In genomic region chr17:21530311-21530710, GRCh38 we compare ENCODE assay signal across 28 cellular contexts.
DNase-seq lines count a peak whose midpoint lies in the region; ATAC-seq and TF ChIP-seq lines count a peak whose summit lies in the region.
"Had no signal": no experiment of that assay in that cellular context is flagged by ENCODE, and none has a peak within 500 bp of the region (broad histone marks: within the 10 kb centered on the region; RNA-seq: fewer than 3 reads in every experiment).

No MANE protein-coding gene starts in this region.

- H3K27ac ChIP-seq in Peyer's patch = no peak overlapping the region
- H3K27ac ChIP-seq: HL-60, KMS-11, PC-9, SJSA1 had no signal

- no peaks in the 10 kb centered on the region for H3K4me1 Mint-ChIP-seq in osteocyte (ENCODE audit: unreplicated experiment)
- H3K4me1 Mint-ChIP-seq: IgD-negative memory B cell had no signal

- TF ChIP-seq POLR2A in Peyer's patch (IDR thresholded peaks at IDR 0.05) = no peak

- no peak overlapping the region for H3K27ac Mint-ChIP-seq in osteocyte (ENCODE audit: unreplicated experiment)
- H3K27ac Mint-ChIP-seq: CD14-positive monocyte; CD8-positive, alpha-beta memory T cell; IgD-negative memory B cell had no signal

- no peaks in the 10 kb centered on the region for H3K27me3 Mint-ChIP-seq in osteocyte (ENCODE audit: unreplicated experiment)
- H3K27me3 Mint-ChIP-seq: IgD-negative memory B cell had no signal

- H3K9me3 ChIP-seq in Peyer's patch = no peaks in the 10 kb centered on the region
- H3K9me3 ChIP-seq: BE2C, SJSA1 had no signal

- no peak overlapping the region for H3K4me3 Mint-ChIP-seq in osteocyte (ENCODE audit: unreplicated experiment)
- H3K4me3 Mint-ChIP-seq: CD14-positive monocyte; CD8-positive, alpha-beta memory T cell had no signal

- no peaks in the 10 kb centered on the region for H3K27me3 ChIP-seq in Peyer's patch
- H3K27me3 ChIP-seq: BE2C, SJSA1 had no signal

- no peak overlapping the region for H3K4me3 ChIP-seq in Peyer's patch
- H3K4me3 ChIP-seq: PC-9, SJSA1 had no signal

- peak; percentile 42 for DNase-seq in activated CD8-positive, alpha-beta memory T cell treated with anti-CD3 and anti-CD28 coated beads for 24 hours
- DNase-seq in activated CD8-positive, alpha-beta memory T cell treated with anti-CD3 and anti-CD28 coated beads, Interleukin-2, amount 50 U/mL, for 48 hours = no peak
- DNase-seq in islet precursor cell = peak; percentile 36
- peak; percentile 40 for DNase-seq in osteocyte (ENCODE audit: extremely low spot score, unreplicated experiment)
- no peak for DNase-seq in Peyer's patch
- no peak for DNase-seq in NCI-H1436 treated with DMSO at 0.1 percent for 48 hours (lab: John Stamatoyannopoulos, UW)
- DNase-seq: 8988T; ACHN; BE2C; CD8-positive, alpha-beta memory T cell; DMS153; DND-41; MM.1S; NCI-H1694; NCI-H2029 treated with DMSO at 0.1 percent for 48 hours; NCI-H446 treated with DMSO at 0.1 percent for 48 hours; NCI-H526; NCI-H82; NK-92 treated with Interleukin-12 subunit alpha and Interleukin-12 subunit beta, amount 100 ng/mL, for 24 hours; PC-9; Right ventricle myocardium superior; RPMI8226 had no signal

- H3K4me1 ChIP-seq in Peyer's patch = no peaks in the 10 kb centered on the region
- H3K4me1 ChIP-seq: BE2C, SJSA1 had no signal

- TF ChIP-seq CTCF in osteocyte (IDR thresholded peaks at IDR 0.05) = no peak
- no peak for TF ChIP-seq CTCF in Peyer's patch (IDR thresholded peaks at IDR 0.05)

- H3K36me3 ChIP-seq in Peyer's patch = peaks cover 0 to 7% (median 0%) of the 10 kb centered on the region in 3 donors
- H3K36me3 ChIP-seq: BE2C had no signal

- no peaks in the 10 kb centered on the region for H3K9me3 Mint-ChIP-seq in osteocyte (ENCODE audit: unreplicated experiment)
- H3K9me3 Mint-ChIP-seq: CD8-positive, alpha-beta memory T cell; IgD-negative memory B cell had no signal

- H3K36me3 Mint-ChIP-seq in osteocyte (ENCODE audit: unreplicated experiment) = peaks cover 4% of the 10 kb centered on the region

- ATAC-seq in HG02938 (IDR thresholded peaks at IDR 0.05; ENCODE audit: unreplicated experiment) = no peak

Comparison
In these comparisons a context has a peak if more than half of its experiments do, and no peak if none do; other contexts are left out.
1. DNase-seq: peak in activated CD8-positive, alpha-beta memory T cell treated with anti-CD3 and anti-CD28 coated beads for 24 hours (single experiment), islet precursor cell (single experiment) and osteocyte (single experiment); none in activated CD8-positive, alpha-beta memory T cell treated with anti-CD3 and anti-CD28 coated beads, Interleukin-2, amount 50 U/mL, for 48 hours (single experiment), Peyer's patch (0 of 3) and NCI-H1436 treated with DMSO at 0.1 percent for 48 hours (single experiment).